1 cellular context compared by ENCODE assay signal in the genomic region with DNA sequence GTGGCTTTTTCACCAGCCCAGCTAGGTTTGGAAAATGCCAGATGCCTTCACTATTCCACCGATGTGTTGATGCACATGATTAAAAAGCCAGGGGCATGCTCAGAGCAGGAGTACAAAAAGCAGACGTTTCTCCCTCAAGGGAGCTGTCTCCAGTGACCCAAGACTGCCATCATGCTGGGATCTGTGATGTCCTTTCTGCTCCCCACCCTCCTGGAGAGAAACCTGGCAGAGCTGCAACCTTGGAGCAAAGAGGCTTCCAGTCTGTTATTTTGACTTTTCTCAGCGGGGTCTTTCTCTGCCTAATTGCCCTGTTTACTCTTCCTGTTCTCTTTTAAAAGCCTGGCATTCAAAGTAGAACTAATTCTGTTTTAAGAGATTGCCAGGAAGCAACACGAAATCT.
TF ChIP-seq lines count a peak whose summit lies in the region.

No MANE protein-coding gene starts in this region.

TF ChIP-seq in SK-N-SH, 30 proteins besides CTCF, POLR2A, EP300 and RAD21 (continued from another document):
- TF ChIP-seq ZBTB33 (IDR thresholded peaks at IDR 0.05; ENCODE audit: borderline replicate concordance, low read depth) (no peak), NFIC (IDR thresholded peaks at IDR 0.05; ENCODE audit: borderline replicate concordance) (no peak), IRF3 (IDR thresholded peaks at IDR 0.05; ENCODE audit: low read depth, low read length) (no peak), YY1 (IDR thresholded peaks at IDR 0.05; ENCODE audit: low read depth) (no peak), FOSL2 (IDR thresholded peaks at IDR 0.05; ENCODE audit: borderline replicate concordance, low read depth) (no peak), SIN3A (IDR thresholded peaks at IDR 0.05; ENCODE audit: borderline replicate concordance, low read depth, low read length) (no peak)
